10 cellular contexts compared by ENCODE assay signal in genomic region chr19:50486823-50487515, GRCh38. TPM values are rescaled to one million over a fixed set of nuclear protein-coding genes. Genes with fewer than 3 reads are reported as not detected.
DNase-seq lines count a peak whose midpoint lies in the region; ATAC-seq and TF ChIP-seq lines count a peak whose summit lies in the region.
"Had no signal": no experiment of that assay in that cellular context is flagged by ENCODE, and none has a peak within 500 bp of the region (broad histone marks: within the 10 kb centered on the region; RNA-seq: fewer than 3 reads in every experiment).

No MANE protein-coding gene starts in this region.

- H3K4me3 ChIP-seq in ascending aorta: no peak overlapping the region
- H3K4me3 ChIP-seq: skin epidermis had no signal

- DNase-seq in GM10266 (ENCODE audit: extremely low spot score) (no peak), NCI-H1930 (lab: John Stamatoyannopoulos, UW) (peak; percentile 33 to 50), iPS-NIHi7 (ENCODE audit: extremely low spot score) (peak; percentile 63), KG1 (lab: John Stamatoyannopoulos, UW) (no peak), ascending aorta (ENCODE audit: low spot score in 2 of 2) (no peak)
- peak; percentile 28 for DNase-seq in activated T-helper 1 cell treated with anti-CD3 and anti-CD28 coated beads, Interleukin-12 subunit alpha, Interleukin-12 subunit beta, Interleukin-2, Interleukin-4 antibody, amounts not matched to agents 30 ng/mL and 10 ng/mL and 1 ng/mL, durations not matched to agents 14 hours and 24 hours and 36 hours (ENCODE audit: low spot score)
- peak; percentile 51 for DNase-seq in stimulated activated CD8-positive, alpha-beta memory T cell treated with anti-CD3 and anti-CD28 coated beads, Interleukin-7, amount 100 ng/mL, for 24 hours (ENCODE audit: low read depth)
- DNase-seq: activated B cell treated with CpG ODN at 0.5 μM for 24 hours had no signal

- peaks cover 7% of the 10 kb centered on the region for H3K4me1 Mint-ChIP-seq in activated T-helper 1 cell treated with anti-CD3 and anti-CD28 coated beads, Interleukin-12 subunit alpha, Interleukin-12 subunit beta, Interleukin-2, Interleukin-4 antibody, amounts not matched to agents 30 ng/mL and 10 ng/mL and 1 ng/mL, durations not matched to agents 14 hours and 24 hours and 36 hours (ENCODE audit: low read depth)

- H3K36me3 ChIP-seq in ascending aorta: peaks cover 12 to 16% of the 10 kb centered on the region in 2 donors

- TF ChIP-seq CTCF in GM10266 (IDR thresholded peaks at IDR 0.05; ENCODE audit: control insufficient read depth, insufficient read depth, low read depth, missing control alignments): peak; percentile 35
- TF ChIP-seq CTCF in ascending aorta (IDR thresholded peaks at IDR 0.05): peak in 1 of 3 experiments; percentile 28

- H3K27me3 ChIP-seq in ascending aorta: no peaks in the 10 kb centered on the region

- no peaks in the 10 kb centered on the region for H3K9me3 ChIP-seq in ascending aorta

- intact Hi-C loops in activated T-helper 1 cell treated with anti-CD3 and anti-CD28 coated beads, Interleukin-12 subunit alpha, Interleukin-12 subunit beta, Interleukin-2, Interleukin-4 antibody, amounts not matched to agents 30 ng/mL and 10 ng/mL and 1 ng/mL, durations not matched to agents 14 hours and 24 hours and 36 hours (cut with micrococcal nuclease): no loop called here
- intact Hi-C loops in ascending aorta (cut with DNase I): no loop called here

- no peak overlapping the region for H3K27ac ChIP-seq in ascending aorta
- H3K27ac ChIP-seq: skin epidermis had no signal

- H3K36me3 Mint-ChIP-seq in activated T-helper 1 cell treated with anti-CD3 and anti-CD28 coated beads, Interleukin-12 subunit alpha, Interleukin-12 subunit beta, Interleukin-2, Interleukin-4 antibody, amounts not matched to agents 30 ng/mL and 10 ng/mL and 1 ng/mL, durations not matched to agents 14 hours and 24 hours and 36 hours (ENCODE audit: low read depth): peaks cover 28% of the 10 kb centered on the region

- no peak for ATAC-seq in HG02571 (IDR thresholded peaks at IDR 0.05; ENCODE audit: unreplicated experiment)

- no peaks in the 10 kb centered on the region for H3K4me1 ChIP-seq in ascending aorta

- no peak overlapping the region for H3K4me3 Mint-ChIP-seq in activated T-helper 1 cell treated with anti-CD3 and anti-CD28 coated beads, Interleukin-12 subunit alpha, Interleukin-12 subunit beta, Interleukin-2, Interleukin-4 antibody, amounts not matched to agents 30 ng/mL and 10 ng/mL and 1 ng/mL, durations not matched to agents 14 hours and 24 hours and 36 hours
- H3K4me3 Mint-ChIP-seq: activated B cell treated with CpG ODN at 0.5 μM for 24 hours had no signal

- H3K27me3 Mint-ChIP-seq in activated T-helper 1 cell treated with anti-CD3 and anti-CD28 coated beads, Interleukin-12 subunit alpha, Interleukin-12 subunit beta, Interleukin-2, Interleukin-4 antibody, amounts not matched to agents 30 ng/mL and 10 ng/mL and 1 ng/mL, durations not matched to agents 14 hours and 24 hours and 36 hours (ENCODE audit: insufficient read depth): no peaks in the 10 kb centered on the region
- H3K27me3 Mint-ChIP-seq: activated B cell treated with CpG ODN at 0.5 μM for 24 hours had no signal

- no peak overlapping the region for H3K27ac Mint-ChIP-seq in activated T-helper 1 cell treated with anti-CD3 and anti-CD28 coated beads, Interleukin-12 subunit alpha, Interleukin-12 subunit beta, Interleukin-2, Interleukin-4 antibody, amounts not matched to agents 30 ng/mL and 10 ng/mL and 1 ng/mL, durations not matched to agents 14 hours and 24 hours and 36 hours
- H3K27ac Mint-ChIP-seq: activated B cell treated with CpG ODN at 0.5 μM for 24 hours had no signal

- peaks cover 16% of the 10 kb centered on the region for H3K9me3 Mint-ChIP-seq in activated T-helper 1 cell treated with anti-CD3 and anti-CD28 coated beads, Interleukin-12 subunit alpha, Interleukin-12 subunit beta, Interleukin-2, Interleukin-4 antibody, amounts not matched to agents 30 ng/mL and 10 ng/mL and 1 ng/mL, durations not matched to agents 14 hours and 24 hours and 36 hours
- H3K9me3 Mint-ChIP-seq: activated B cell treated with CpG ODN at 0.5 μM for 24 hours had no signal

RNA-seq across cellular contexts. Expression of gene GARIN5A, which starts 10.3 kb away (rescaled TPM):
- 0.39 and 0.88 TPM in 2 replicates for total RNA-seq in activated T-helper 1 cell treated with anti-CD3 and anti-CD28 coated beads, Interleukin-12 subunit alpha, Interleukin-12 subunit beta, Interleukin-2, Interleukin-4 antibody, amounts not matched to agents 30 ng/mL and 10 ng/mL and 1 ng/mL, durations not matched to agents 14 hours and 24 hours and 36 hours
- total RNA-seq in ascending aorta: not detected

RNA-seq across cellular contexts. Expression of gene EMC10, which starts 10.7 kb away (rescaled TPM):
- 90.0 and 95.4 TPM in 2 replicates for total RNA-seq in activated T-helper 1 cell treated with anti-CD3 and anti-CD28 coated beads, Interleukin-12 subunit alpha, Interleukin-12 subunit beta, Interleukin-2, Interleukin-4 antibody, amounts not matched to agents 30 ng/mL and 10 ng/mL and 1 ng/mL, durations not matched to agents 14 hours and 24 hours and 36 hours
- total RNA-seq in ascending aorta: 87.9 TPM

RNA-seq across cellular contexts. Expression of gene JOSD2, which starts 24.0 kb away (rescaled TPM):
- 38.5 and 41.7 TPM in 2 replicates for total RNA-seq in activated T-helper 1 cell treated with anti-CD3 and anti-CD28 coated beads, Interleukin-12 subunit alpha, Interleukin-12 subunit beta, Interleukin-2, Interleukin-4 antibody, amounts not matched to agents 30 ng/mL and 10 ng/mL and 1 ng/mL, durations not matched to agents 14 hours and 24 hours and 36 hours
- total RNA-seq in ascending aorta: 169 TPM

RNA-seq across cellular contexts. Expression of gene ASPDH, which starts 26.7 kb away (rescaled TPM):
- not detected in 2 replicates for total RNA-seq in activated T-helper 1 cell treated with anti-CD3 and anti-CD28 coated beads, Interleukin-12 subunit alpha, Interleukin-12 subunit beta, Interleukin-2, Interleukin-4 antibody, amounts not matched to agents 30 ng/mL and 10 ng/mL and 1 ng/mL, durations not matched to agents 14 hours and 24 hours and 36 hours
- total RNA-seq in ascending aorta: not detected
- total RNA-seq: activated B cell treated with CpG ODN at 0.5 μM for 24 hours had no signal

RNA-seq across cellular contexts. Expression of gene MYBPC2, which starts 54.3 kb away (rescaled TPM):
- 0.22 and 0.47 TPM in 2 replicates for total RNA-seq in activated T-helper 1 cell treated with anti-CD3 and anti-CD28 coated beads, Interleukin-12 subunit alpha, Interleukin-12 subunit beta, Interleukin-2, Interleukin-4 antibody, amounts not matched to agents 30 ng/mL and 10 ng/mL and 1 ng/mL, durations not matched to agents 14 hours and 24 hours and 36 hours
- not detected for total RNA-seq in ascending aorta

Comparison
In these comparisons a context has a peak if more than half of its experiments do, and no peak if none do; other contexts are left out.
1. DNase-seq: peak in NCI-H1930 (2 of 2), activated T-helper 1 cell treated with anti-CD3 and anti-CD28 coated beads, Interleukin-12 subunit alpha, Interleukin-12 subunit beta, Interleukin-2, Interleukin-4 antibody, amounts not matched to agents 30 ng/mL and 10 ng/mL and 1 ng/mL, durations not matched to agents 14 hours and 24 hours and 36 hours (single experiment), iPS-NIHi7 (single experiment) and stimulated activated CD8-positive, alpha-beta memory T cell treated with anti-CD3 and anti-CD28 coated beads, Interleukin-7, amount 100 ng/mL, for 24 hours (single experiment); none in GM10266 (single experiment), KG1 (single experiment) and ascending aorta (0 of 2).